Comparison of ENCODE assay signal across 13 cellular contexts in the genomic region with DNA sequence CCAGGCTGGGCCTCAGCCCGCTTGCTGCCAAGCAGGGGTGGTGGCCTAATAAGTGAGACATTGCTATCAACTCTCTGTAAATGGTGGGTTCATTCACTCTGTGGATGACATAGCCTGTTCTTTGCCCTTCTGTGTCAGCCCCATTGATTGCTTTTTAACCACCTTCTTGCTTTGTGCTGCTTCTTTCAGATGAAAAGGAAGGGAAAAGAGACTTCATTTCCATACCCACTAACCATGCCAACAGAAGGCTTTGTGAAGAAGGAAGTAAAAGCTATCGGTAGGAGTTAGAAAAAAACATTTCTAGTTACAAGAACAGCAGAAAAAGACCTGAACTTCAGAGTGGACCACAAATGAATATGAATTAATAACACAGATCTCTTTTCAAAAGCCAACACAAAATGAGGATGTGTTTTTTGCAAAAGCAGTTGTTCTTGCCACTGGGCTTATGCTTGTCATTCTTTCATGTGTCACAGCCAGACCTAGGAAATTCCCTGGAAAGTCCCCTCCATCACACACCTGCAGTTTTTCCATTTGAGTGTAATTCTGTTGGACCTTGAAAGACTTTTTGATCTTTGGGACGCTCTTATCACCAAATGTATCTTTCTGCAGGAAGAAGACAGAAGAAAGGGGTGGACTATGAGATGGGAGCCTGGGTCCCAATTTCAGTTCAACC.
DNase-seq lines count a peak whose midpoint lies in the region; ATAC-seq and TF ChIP-seq lines count a peak whose summit lies in the region.
"Had no signal": no experiment of that assay in that cellular context is flagged by ENCODE, and none has a peak within 500 bp of the region (broad histone marks: within the 10 kb centered on the region; RNA-seq: fewer than 3 reads in every experiment).

No MANE protein-coding gene starts in this region.

- POLR2A ChIA-PET in WTC11 (lab: Charles Lee): no interaction called here

- no peak for TF ChIP-seq CTCF in GM06990 (IDR thresholded peaks at IDR 0.05; ENCODE audit: insufficient read depth, low read length, poor library complexity, severe bottlenecking)
- TF ChIP-seq CTCF in WTC11 (IDR thresholded peaks at IDR 0.05): no peak

- H3K4me1 Mint-ChIP-seq in WTC11: peaks cover 31% of the 10 kb centered on the region

- no peak overlapping the region for H3K27ac Mint-ChIP-seq in WTC11
- H3K27ac Mint-ChIP-seq: activated CD8-positive, alpha-beta memory T cell treated with anti-CD3 and anti-CD28 coated beads, Interleukin-2, amount 10 ng/mL, durations not matched to agents 7 days and 5 days had no signal

- H3K4me3 ChIP-seq in GM06990 (replicated peaks; ENCODE audit: low read depth, low read length): no peak overlapping the region

- H3K4me3 Mint-ChIP-seq in WTC11: no peak overlapping the region
- H3K4me3 Mint-ChIP-seq: activated CD8-positive, alpha-beta memory T cell treated with anti-CD3 and anti-CD28 coated beads, Interleukin-2, amount 10 ng/mL, durations not matched to agents 7 days and 5 days had no signal

- no peaks in the 10 kb centered on the region for H3K27me3 ChIP-seq in GM06990 (replicated peaks; ENCODE audit: control insufficient read depth, insufficient read depth, low read length)

- H3K27me3 Mint-ChIP-seq in WTC11 (ENCODE audit: low read depth): no peaks in the 10 kb centered on the region
- H3K27me3 Mint-ChIP-seq: activated CD8-positive, alpha-beta memory T cell treated with anti-CD3 and anti-CD28 coated beads, Interleukin-2, amount 10 ng/mL, durations not matched to agents 7 days and 5 days had no signal

- peaks cover 5% of the 10 kb centered on the region; the same call in 1 of the 2 replicates for H3K9me3 Mint-ChIP-seq in WTC11

- ATAC-seq in GM18873 (IDR thresholded peaks at IDR 0.05; ENCODE audit: low FRiP score, unreplicated experiment) (peak; percentile 56), HG02798 (IDR thresholded peaks at IDR 0.05; ENCODE audit: poor library complexity, unreplicated experiment) (peak; percentile 51), WTC11 (peak; percentile 18; the same call in 1 of the 2 replicates), GM18517 (IDR thresholded peaks at IDR 0.05; ENCODE audit: unreplicated experiment) (no peak), GM18867 (IDR thresholded peaks at IDR 0.05; ENCODE audit: unreplicated experiment) (no peak)
- ATAC-seq: activated CD8-positive, alpha-beta memory T cell treated with anti-CD3 and anti-CD28 coated beads, Interleukin-2, amount 10 ng/mL, durations not matched to agents 7 days and 5 days had no signal

- peak; percentile 30 for DNase-seq in GM06990 (ENCODE audit: extremely low read depth, insufficient read length)
- DNase-seq in WTC11 (ENCODE audit: low spot score): no peak
- DNase-seq in stimulated activated CD4-positive, alpha-beta T cell treated with anti-CD3 and anti-CD28 coated beads, Interleukin-4, amount 100 ng/mL, for 1 hour: no peak
- no peak for DNase-seq in NCI-H2196 treated with DMSO at 0.1 percent for 48 hours (lab: John Stamatoyannopoulos, UW; ENCODE audit: unreplicated experiment)
- DNase-seq: activated CD8-positive, alpha-beta memory T cell treated with anti-CD3 and anti-CD28 coated beads, Interleukin-2, amount 10 ng/mL, durations not matched to agents 7 days and 5 days; dermis blood vessel endothelial cell; DMS53; midbrain; NCI-H446 treated with DMSO at 0.1 percent for 48 hours had no signal

- no peaks in the 10 kb centered on the region for H3K36me3 Mint-ChIP-seq in WTC11
- H3K36me3 Mint-ChIP-seq: activated CD8-positive, alpha-beta memory T cell treated with anti-CD3 and anti-CD28 coated beads, Interleukin-2, amount 10 ng/mL, durations not matched to agents 7 days and 5 days had no signal

- H3K36me3 ChIP-seq in GM06990 (ENCODE audit: control insufficient read depth, insufficient read depth, low read length): no peaks in the 10 kb centered on the region

- CTCF ChIA-PET in WTC11 (lab: Charles Lee): no interaction called here

TF ChIP-seq in WTC11, 78 proteins besides CTCF, POLR2A, EP300 and RAD21:
- TF ChIP-seq GTF2I (CRISPR knock-in tag; conservative IDR thresholded peaks at IDR 0.05) (no peak), SP1 (CRISPR knock-in tag; conservative IDR thresholded peaks at IDR 0.05) (no peak), ZNF263 (CRISPR knock-in tag; IDR thresholded peaks at IDR 0.05; ENCODE audit: low read depth) (no peak), RELA (CRISPR knock-in tag; IDR thresholded peaks at IDR 0.05; ENCODE audit: borderline replicate concordance) (no peak), HMGA2 (CRISPR knock-in tag; IDR thresholded peaks at IDR 0.05) (no peak), JUN (CRISPR knock-in tag; IDR thresholded peaks at IDR 0.05) (no peak), JAZF1 (CRISPR knock-in tag; IDR thresholded peaks at IDR 0.05) (no peak)
- TF ChIP-seq, protein P1, sequence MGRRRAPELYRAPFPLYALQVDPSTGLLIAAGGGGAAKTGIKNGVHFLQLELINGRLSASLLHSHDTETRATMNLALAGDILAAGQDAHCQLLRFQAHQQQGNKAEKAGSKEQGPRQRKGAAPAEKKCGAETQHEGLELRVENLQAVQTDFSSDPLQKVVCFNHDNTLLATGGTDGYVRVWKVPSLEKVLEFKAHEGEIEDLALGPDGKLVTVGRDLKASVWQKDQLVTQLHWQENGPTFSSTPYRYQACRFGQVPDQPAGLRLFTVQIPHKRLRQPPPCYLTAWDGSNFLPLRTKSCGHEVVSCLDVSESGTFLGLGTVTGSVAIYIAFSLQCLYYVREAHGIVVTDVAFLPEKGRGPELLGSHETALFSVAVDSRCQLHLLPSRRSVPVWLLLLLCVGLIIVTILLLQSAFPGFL (CRISPR knock-in tag; IDR thresholded peaks at IDR 0.05; ENCODE audit: borderline replicate concordance): no peak

Comparison
In these comparisons a context has a peak if more than half of its experiments do, and no peak if none do; other contexts are left out.
1. ATAC-seq: peak in GM18873 (single experiment), HG02798 (single experiment) and WTC11 (single experiment); none in GM18517 (single experiment) and GM18867 (single experiment).